21 cellular contexts compared by ENCODE assay signal in genomic region chr7:121882731-121883130, GRCh38. TPM values are rescaled to one million over a fixed set of nuclear protein-coding genes. Genes with fewer than 3 reads are reported as not detected.
DNase-seq lines count a peak whose midpoint lies in the region; ATAC-seq and TF ChIP-seq lines count a peak whose summit lies in the region.
"Had no signal": no experiment of that assay in that cellular context is flagged by ENCODE, and none has a peak within 500 bp of the region (broad histone marks: within the 10 kb centered on the region; RNA-seq: fewer than 3 reads in every experiment).

No MANE protein-coding gene starts in this region.

- H3K27ac ChIP-seq in PC-9 (no peak overlapping the region), epithelial cell of prostate (peak overlapping the region; percentile 2), WERI-Rb-1 (no peak overlapping the region)
- H3K27ac ChIP-seq: A549, BLaER1, SJSA1 had no signal

- no peaks in the 10 kb centered on the region for H4K20me1 ChIP-seq in PC-9 (ENCODE audit: insufficient read depth)
- H4K20me1 ChIP-seq: BLaER1 had no signal

- intact Hi-C loops in PC-9 (cut with micrococcal nuclease; ENCODE audit: unreplicated experiment) = no loop called here

- H3K27me3 ChIP-seq in PC-9 (ENCODE audit: insufficient read depth, low read depth) = no peaks in the 10 kb centered on the region
- H3K27me3 ChIP-seq in WERI-Rb-1 (ENCODE audit: insufficient read depth, low read depth, severe bottlenecking) = no peaks in the 10 kb centered on the region
- H3K27me3 ChIP-seq: BLaER1 had no signal

- no peak overlapping the region for H3K4me2 ChIP-seq in PC-9
- H3K4me2 ChIP-seq: A549, BLaER1 had no signal

- no peak for ATAC-seq in HG02642 (IDR thresholded peaks at IDR 0.05; ENCODE audit: poor library complexity, unreplicated experiment)
- ATAC-seq: A549, GM12878 had no signal

- no peaks in the 10 kb centered on the region for H3K4me1 ChIP-seq in PC-9 (replicated peaks; ENCODE audit: insufficient read depth)
- H3K4me1 ChIP-seq: A549, BLaER1, SJSA1 had no signal

- POLR2A ChIA-PET in PC-9 (lab: Charles Lee; ENCODE audit: unreplicated experiment) = no interaction called here

- BruUV-seq in PC-9 (replicated peaks; lab: Mats Ljungman, UMichigan) = no TSS peak

- H3K36me3 ChIP-seq in PC-9 (ENCODE audit: low read depth) (no peaks in the 10 kb centered on the region), WERI-Rb-1 (no peaks in the 10 kb centered on the region)
- H3K36me3 ChIP-seq: BLaER1, SJSA1 had no signal

- H3F3A ChIP-seq in PC-9 (ENCODE audit: insufficient read depth, low read depth) = no peaks in the 10 kb centered on the region

- H3K9me3 ChIP-seq in PC-9 (ENCODE audit: insufficient read depth, low read depth) (no peaks in the 10 kb centered on the region), WERI-Rb-1 (ENCODE audit: severe bottlenecking) (no peaks in the 10 kb centered on the region)
- H3K9me3 ChIP-seq: A549, BLaER1, SJSA1 had no signal

- no peaks in the 10 kb centered on the region for H3K9me2 ChIP-seq in PC-9 (ENCODE audit: insufficient read depth)

- H3K4me3 ChIP-seq in PC-9 (no peak overlapping the region), WERI-Rb-1 (ENCODE audit: low read depth, low read length) (no peak overlapping the region)
- H3K4me3 ChIP-seq: A549, BLaER1, GM12878, SJSA1 had no signal

- DNase-seq in COR-L47 (lab: John Stamatoyannopoulos, UW) (peak; percentile 4), NCI-H146 (lab: John Stamatoyannopoulos, UW) (peak; percentile 33), PC-9 (no peak), epithelial cell of prostate (ENCODE audit: low read depth, low spot score) (no peak), WERI-Rb-1 (no peak), RPMI8226 (no peak)
- DNase-seq: Calu3; CD4-positive, alpha-beta memory T cell; EL; GOT3; KG1; MV-4-11; NCI-H1417 treated with DMSO at 0.1 percent for 48 hours; NCI-H2081; NCI-H526 had no signal

- CTCF ChIA-PET in PC-9 (lab: Charles Lee) = no interaction called here

- TF ChIP-seq CTCF in PC-9 (conservative IDR thresholded peaks at IDR 0.05) (no peak), WERI-Rb-1 (IDR thresholded peaks at IDR 0.05; ENCODE audit: low read depth, low read length) (no peak)

- H3K79me2 ChIP-seq in PC-9 (ENCODE audit: low read depth) = no peaks in the 10 kb centered on the region

- 0 out of 2 replicates have a peak overlapping the region, but pooled peaks have one; percentile 52 for H2AFZ ChIP-seq in PC-9

RNA-seq across cellular contexts. Expression of gene PTPRZ1, which starts 9.8 kb away (rescaled TPM):
- total RNA-seq in PC-9 (2021) = 0.28 and 0.37 TPM in 2 replicates
- total RNA-seq: CD4-positive, alpha-beta memory T cell; OCI-LY7; SJSA1 had no signal

Comparison
In these comparisons a context has a peak if more than half of its experiments do, and no peak if none do; other contexts are left out.
1. DNase-seq: peak in COR-L47 (single experiment) and NCI-H146 (single experiment); none in PC-9 (0 of 2), epithelial cell of prostate (single experiment), WERI-Rb-1 (single experiment) and RPMI8226 (single experiment).